In the genomic region with DNA sequence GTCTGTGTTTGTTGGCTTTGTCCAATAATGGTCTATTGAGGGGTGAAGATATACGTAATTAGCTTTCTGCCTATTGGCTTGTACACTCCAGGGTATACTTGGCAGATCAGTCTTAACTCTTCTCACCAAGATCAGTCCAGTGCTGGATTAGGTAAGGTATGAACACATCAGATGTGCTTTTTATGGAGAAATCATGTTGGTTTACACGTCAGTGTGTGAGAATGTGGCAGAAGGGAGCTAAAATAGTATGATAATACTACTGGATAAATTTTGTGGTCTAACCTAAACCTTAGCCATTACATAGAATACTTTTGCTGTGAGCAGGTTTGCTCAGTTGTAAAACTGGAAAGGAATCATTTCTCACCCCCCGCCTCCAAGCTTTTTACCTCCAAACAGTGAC, we compare ENCODE assay signal across 21 cellular contexts.
"Had no signal": no experiment of that assay in that cellular context is flagged by ENCODE, and none has a peak within 500 bp of the region (broad histone marks: within the 10 kb centered on the region; RNA-seq: fewer than 3 reads in every experiment).

No MANE protein-coding gene starts in this region.

- H3K9me3 Mint-ChIP-seq: activated CD4-positive, alpha-beta memory T cell treated with anti-CD3 and anti-CD28 coated beads, Interleukin-2, amount 10 ng/mL, durations not matched to agents 7 days and 5 days; activated naive CD4-positive, alpha-beta T cell treated with anti-CD3 and anti-CD28 coated beads, Interleukin-2, amount 50 U/mL, for 24 hours; immature natural killer cell; memory B cell; neural crest cell; stimulated activated naive CD8-positive, alpha-beta T cell treated with anti-CD3 and anti-CD28 coated beads, Interleukin-15, Interleukin-2, amounts not matched to agents 100 ng/mL and 50 ng/mL, for 24 hours; T-helper 2 cell treated with Interferon-gamma antibody and Interleukin-4, amounts not matched to agents 5 μg/mL and 100 μg/mL, for 36 hours had no signal

- H3K36me3 Mint-ChIP-seq: activated naive CD4-positive, alpha-beta T cell treated with anti-CD3 and anti-CD28 coated beads, Interleukin-2, amount 50 U/mL, for 24 hours had no signal

- H3K4me3 ChIP-seq: body of pancreas, gastrocnemius medialis, heart right ventricle, psoas muscle, skin epidermis, suprapubic skin, transverse colon, uterus had no signal

- H3K27ac Mint-ChIP-seq: activated CD4-positive, alpha-beta memory T cell treated with anti-CD3 and anti-CD28 coated beads, Interleukin-2, amount 10 ng/mL, durations not matched to agents 7 days and 5 days; activated naive CD4-positive, alpha-beta T cell treated with anti-CD3 and anti-CD28 coated beads, Interleukin-2, amount 50 U/mL, for 24 hours; memory B cell; T-helper 2 cell treated with Interferon-gamma antibody and Interleukin-4, amounts not matched to agents 5 μg/mL and 100 μg/mL, for 36 hours had no signal

- H3K27ac ChIP-seq: body of pancreas, heart right ventricle, psoas muscle, skin epidermis, suprapubic skin, transverse colon, uterus had no signal

- H3K27me3 Mint-ChIP-seq: activated CD4-positive, alpha-beta memory T cell treated with anti-CD3 and anti-CD28 coated beads, Interleukin-2, amount 10 ng/mL, durations not matched to agents 7 days and 5 days; activated naive CD4-positive, alpha-beta T cell treated with anti-CD3 and anti-CD28 coated beads, Interleukin-2, amount 50 U/mL, for 24 hours; memory B cell; stimulated activated naive CD8-positive, alpha-beta T cell treated with anti-CD3 and anti-CD28 coated beads, Interleukin-15, Interleukin-2, amounts not matched to agents 100 ng/mL and 50 ng/mL, for 24 hours had no signal

- DNase-seq: activated CD4-positive, alpha-beta memory T cell treated with anti-CD3 and anti-CD28 coated beads, Interleukin-2, amount 10 ng/mL, durations not matched to agents 7 days and 5 days; activated CD8-positive, alpha-beta memory T cell treated with anti-CD3 and anti-CD28 coated beads, Interleukin-2, amount 50 U/mL, for 4 hours; activated gamma-delta T cell; activated T-cell treated with anti-CD3 and anti-CD28 coated beads, Interleukin-2, amount 50 U/mL, for 48 hours; amygdala; body of pancreas; caudate nucleus; gastrocnemius medialis; heart right ventricle; immature natural killer cell; psoas muscle; right cardiac atrium; transverse colon; uterus had no signal

- ATAC-seq: body of pancreas, gastrocnemius medialis, heart right ventricle, psoas muscle, right cardiac atrium had no signal

- H3K4me1 ChIP-seq: psoas muscle had no signal

- H3K27me3 ChIP-seq: body of pancreas, gastrocnemius medialis, heart right ventricle, suprapubic skin, transverse colon, uterus had no signal

- H3K9me3 ChIP-seq: body of pancreas, gastrocnemius medialis, heart right ventricle, psoas muscle, suprapubic skin, transverse colon, uterus had no signal

- H3K4me3 Mint-ChIP-seq: activated CD4-positive, alpha-beta memory T cell treated with anti-CD3 and anti-CD28 coated beads, Interleukin-2, amount 10 ng/mL, durations not matched to agents 7 days and 5 days; activated naive CD4-positive, alpha-beta T cell treated with anti-CD3 and anti-CD28 coated beads, Interleukin-2, amount 50 U/mL, for 24 hours; immature natural killer cell; memory B cell; neural crest cell; stimulated activated naive CD8-positive, alpha-beta T cell treated with anti-CD3 and anti-CD28 coated beads, Interleukin-15, Interleukin-2, amounts not matched to agents 100 ng/mL and 50 ng/mL, for 24 hours; T-helper 2 cell treated with Interferon-gamma antibody and Interleukin-4, amounts not matched to agents 5 μg/mL and 100 μg/mL, for 36 hours had no signal

- H3K36me3 ChIP-seq: transverse colon, uterus had no signal
